Comparison of ENCODE assay signal across 8 cellular contexts in the genomic region with DNA sequence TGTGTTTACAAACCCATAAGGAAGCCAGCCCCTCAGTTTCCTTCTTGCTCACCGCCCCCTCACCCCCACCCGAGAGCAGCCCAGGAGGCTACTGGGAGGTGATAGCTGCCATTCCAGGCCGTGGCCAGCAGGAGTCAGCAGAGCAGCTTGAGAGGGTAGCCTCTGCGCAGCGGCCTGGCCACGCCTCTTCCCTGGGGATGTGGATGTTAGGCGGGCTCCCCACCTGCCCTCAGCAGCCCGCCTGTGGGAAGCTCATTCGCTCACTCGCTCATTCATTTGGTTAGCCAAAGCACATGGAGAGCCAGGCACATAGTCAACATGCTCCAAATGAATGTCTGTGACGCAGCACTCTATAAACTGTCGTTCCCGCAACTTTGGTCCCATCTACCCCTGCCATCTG. TPM values are rescaled to one million over a fixed set of nuclear protein-coding genes. Genes with fewer than 3 reads are reported as not detected.
A peak's percentile ranks its signal among the peaks of the same experiment; 100 is the strongest.
DNase-seq lines count a peak whose midpoint lies in the region; ATAC-seq lines count a peak whose summit lies in the region.

No MANE protein-coding gene starts in this region.

- peak overlapping the region; percentile 66 for H3K27ac Mint-ChIP-seq in activated CD8-positive, alpha-beta T cell treated with anti-CD3 and anti-CD28 coated beads, Interleukin-2, amount 10 ng/mL, durations not matched to agents 7 days and 5 days
- H3K27ac Mint-ChIP-seq in memory B cell, result peak overlapping the region; percentile 68

- H3K9me3 Mint-ChIP-seq in activated CD8-positive, alpha-beta T cell treated with anti-CD3 and anti-CD28 coated beads, Interleukin-2, amount 10 ng/mL, durations not matched to agents 7 days and 5 days (ENCODE audit: insufficient read depth), result no peaks in the 10 kb centered on the region
- no peaks in the 10 kb centered on the region for H3K9me3 Mint-ChIP-seq in memory B cell

- peak overlapping the region; percentile 22 for H3K4me3 Mint-ChIP-seq in activated CD8-positive, alpha-beta T cell treated with anti-CD3 and anti-CD28 coated beads, Interleukin-2, amount 10 ng/mL, durations not matched to agents 7 days and 5 days
- H3K4me3 Mint-ChIP-seq in memory B cell, result no peak overlapping the region

- peaks cover 44% of the 10 kb centered on the region for H3K4me1 Mint-ChIP-seq in activated CD8-positive, alpha-beta T cell treated with anti-CD3 and anti-CD28 coated beads, Interleukin-2, amount 10 ng/mL, durations not matched to agents 7 days and 5 days (ENCODE audit: low read depth)
- peaks cover 10% of the 10 kb centered on the region for H3K4me1 Mint-ChIP-seq in memory B cell

- CTCF ChIA-PET in activated CD8-positive, alpha-beta T cell treated with anti-CD3 and anti-CD28 coated beads, Interleukin-2, amount 10 ng/mL, durations not matched to agents 7 days and 5 days (lab: Charles Lee), result interaction anchor here (0.7 to 7.8 kb wide), 29 partner anchors 13 to 215 kb away, joined by 3 to 144 read pairs (median 6); a partner anchor contains a TSS

- peaks cover 77% of the 10 kb centered on the region for H3K36me3 Mint-ChIP-seq in activated CD8-positive, alpha-beta T cell treated with anti-CD3 and anti-CD28 coated beads, Interleukin-2, amount 10 ng/mL, durations not matched to agents 7 days and 5 days (ENCODE audit: low read depth)
- peaks cover 15% of the 10 kb centered on the region for H3K36me3 Mint-ChIP-seq in memory B cell

- DNase-seq in G401 (ENCODE audit: low spot score) (peak; percentile 83), NCI-H82 (lab: John Stamatoyannopoulos, UW) (peak; percentile 93), memory B cell (ENCODE audit: low spot score in 2 of 2) (peak; percentile 69 to 75)
- DNase-seq in activated CD8-positive, alpha-beta T cell treated with anti-CD3 and anti-CD28 coated beads, Interleukin-2, amount 10 ng/mL, durations not matched to agents 7 days and 5 days, result peak; percentile 84
- peak; percentile 62 for DNase-seq in effector CD4-positive, alpha-beta T cell
- peak; percentile 30 to 57 for DNase-seq in stimulated activated CD8-positive, alpha-beta memory T cell treated with anti-CD3 and anti-CD28 coated beads, Interleukin-4, amount 100 ng/mL, for 1 hour (ENCODE audit: low read depth in 2 of 2, low spot score in 1 of 2)

- in situ Hi-C loops in G401 (cut with HindIII; ENCODE audit: low sequenced_read_pairs), result loop anchor here (25.0 kb wide), 1 partner anchor 181 kb away; no protein-coding TSS in a partner anchor

- H3K27me3 Mint-ChIP-seq in activated CD8-positive, alpha-beta T cell treated with anti-CD3 and anti-CD28 coated beads, Interleukin-2, amount 10 ng/mL, durations not matched to agents 7 days and 5 days (ENCODE audit: low read depth), result no peaks in the 10 kb centered on the region
- no peaks in the 10 kb centered on the region for H3K27me3 Mint-ChIP-seq in memory B cell

- POLR2A ChIA-PET in activated CD8-positive, alpha-beta T cell treated with anti-CD3 and anti-CD28 coated beads, Interleukin-2, amount 10 ng/mL, durations not matched to agents 7 days and 5 days (lab: Charles Lee), result interaction anchor here (0.6 to 1.6 kb wide), 3 partner anchors 27 to 91 kb away, joined by 3 to 4 read pairs (median 4); no protein-coding TSS in a partner anchor

- ATAC-seq in HG03342 (IDR thresholded peaks at IDR 0.05; ENCODE audit: unreplicated experiment) (peak; percentile 68), memory B cell (ENCODE audit: low read depth) (peak; percentile 80), HG03139 (IDR thresholded peaks at IDR 0.05; ENCODE audit: unreplicated experiment) (no peak)
- peak; percentile 88 for ATAC-seq in activated CD8-positive, alpha-beta T cell treated with anti-CD3 and anti-CD28 coated beads, Interleukin-2, amount 10 ng/mL, durations not matched to agents 7 days and 5 days

RNA-seq across cellular contexts. Expression of a gene that starts 6.1 kb away (rescaled TPM):
- total RNA-seq in G401 (2014; rRNA removed; shearing (Covaris generic)), result 17.1 and 39.0 TPM in 2 replicates
- 10 to 100 TPM; 47.9 to 53.8 TPM for total RNA-seq in activated CD8-positive, alpha-beta T cell treated with anti-CD3 and anti-CD28 coated beads, Interleukin-2, amount 10 ng/mL, durations not matched to agents 7 days and 5 days

RNA-seq across cellular contexts. Expression of a gene that starts 13.2 kb away (rescaled TPM):
- total RNA-seq in G401 (2014; rRNA removed; shearing (Covaris generic)), result 0.68 and 23.4 TPM in 2 replicates
- total RNA-seq in activated CD8-positive, alpha-beta T cell treated with anti-CD3 and anti-CD28 coated beads, Interleukin-2, amount 10 ng/mL, durations not matched to agents 7 days and 5 days, result 1 to 10 TPM; 2.6 to 2.7 TPM

RNA-seq across cellular contexts. Expression of a gene that starts 26.9 kb away (rescaled TPM):
- 31.9 and 32.8 TPM in 2 replicates for total RNA-seq in G401 (2014; rRNA removed; shearing (Covaris generic))
- total RNA-seq in activated CD8-positive, alpha-beta T cell treated with anti-CD3 and anti-CD28 coated beads, Interleukin-2, amount 10 ng/mL, durations not matched to agents 7 days and 5 days, result 10 to 100 TPM; 37.0 to 39.7 TPM

RNA-seq across cellular contexts. Expression of a gene that starts 37.0 kb away (rescaled TPM):
- 12.4 and 18.6 TPM in 2 replicates for total RNA-seq in G401 (2014; rRNA removed; shearing (Covaris generic))
- total RNA-seq in activated CD8-positive, alpha-beta T cell treated with anti-CD3 and anti-CD28 coated beads, Interleukin-2, amount 10 ng/mL, durations not matched to agents 7 days and 5 days, result 100 to 1,000 TPM; 227 to 232 TPM

RNA-seq across cellular contexts. Expression of a gene that starts 44.3 kb away (rescaled TPM):
- 44.8 and 73.0 TPM in 2 replicates for total RNA-seq in G401 (2014; rRNA removed; shearing (Covaris generic))
- total RNA-seq in activated CD8-positive, alpha-beta T cell treated with anti-CD3 and anti-CD28 coated beads, Interleukin-2, amount 10 ng/mL, durations not matched to agents 7 days and 5 days, result 10 to 100 TPM; 68.6 to 77.6 TPM
